32 cellular contexts compared by ENCODE assay signal in genomic region chr13:49651775-49652690, GRCh38. TPM values are rescaled to one million over a fixed set of nuclear protein-coding genes. Genes with fewer than 3 reads are reported as not detected.
DNase-seq lines count a peak whose midpoint lies in the region; ATAC-seq and TF ChIP-seq lines count a peak whose summit lies in the region.
"Had no signal": no experiment of that assay in that cellular context is flagged by ENCODE, and none has a peak within 500 bp of the region (broad histone marks: within the 10 kb centered on the region; RNA-seq: fewer than 3 reads in every experiment).

No MANE protein-coding gene starts in this region.

- ATAC-seq in omental fat pad (ENCODE audit: low FRiP score): no peak
- ATAC-seq: T-cell had no signal

- no peaks in the 10 kb centered on the region for H3K9me3 ChIP-seq in endodermal cell (ENCODE audit: control insufficient read depth, low read length)
- H3K9me3 ChIP-seq: mucosa of descending colon, spleen, thoracic aorta, uterus had no signal

- peaks cover under 1% of the 10 kb centered on the region for H3K4me1 ChIP-seq in endodermal cell (ENCODE audit: control insufficient read depth, insufficient read depth, low read length)
- H3K4me1 ChIP-seq: uterus had no signal

- H3K27me3 Mint-ChIP-seq in endodermal cell (ENCODE audit: insufficient read depth): no peaks in the 10 kb centered on the region
- H3K27me3 Mint-ChIP-seq: activated naive CD8-positive, alpha-beta T cell treated with anti-CD3 and anti-CD28 coated beads for 36 hours; activated T-cell treated with anti-CD3 and anti-CD28 coated beads, Interleukin-2, amount 50 U/mL, for 24 hours; CD4-positive, alpha-beta T cell; stimulated activated naive CD8-positive, alpha-beta T cell treated with anti-CD3 and anti-CD28 coated beads, Interleukin-15, Interleukin-2, amounts not matched to agents 100 ng/mL and 50 ng/mL, for 24 hours; T-cell had no signal

- H3K4me3 ChIP-seq in endodermal cell (ENCODE audit: low read length): no peak overlapping the region
- H3K4me3 ChIP-seq: mucosa of descending colon, spleen, thoracic aorta, uterus had no signal

- no peak overlapping the region for H3K4me3 Mint-ChIP-seq in endodermal cell
- H3K4me3 Mint-ChIP-seq: activated naive CD8-positive, alpha-beta T cell treated with anti-CD3 and anti-CD28 coated beads for 36 hours; activated T-cell treated with anti-CD3 and anti-CD28 coated beads, Interleukin-2, amount 50 U/mL, for 24 hours; CD4-positive, alpha-beta T cell; stimulated activated naive CD8-positive, alpha-beta T cell treated with anti-CD3 and anti-CD28 coated beads, Interleukin-15, Interleukin-2, amounts not matched to agents 100 ng/mL and 50 ng/mL, for 24 hours; T-cell had no signal

- H3K27ac Mint-ChIP-seq in endodermal cell: no peak overlapping the region
- H3K27ac Mint-ChIP-seq: activated naive CD8-positive, alpha-beta T cell treated with anti-CD3 and anti-CD28 coated beads for 36 hours; activated T-cell treated with anti-CD3 and anti-CD28 coated beads, Interleukin-2, amount 50 U/mL, for 24 hours; CD4-positive, alpha-beta T cell; stimulated activated naive CD8-positive, alpha-beta T cell treated with anti-CD3 and anti-CD28 coated beads, Interleukin-15, Interleukin-2, amounts not matched to agents 100 ng/mL and 50 ng/mL, for 24 hours; T-cell had no signal

- peaks cover 18% of the 10 kb centered on the region for H3K4me1 Mint-ChIP-seq in endodermal cell
- H3K4me1 Mint-ChIP-seq: activated naive CD8-positive, alpha-beta T cell treated with anti-CD3 and anti-CD28 coated beads for 36 hours; T-cell had no signal

- TF ChIP-seq CTCF in endodermal cell (conservative IDR thresholded peaks at IDR 0.05): no peak
- TF ChIP-seq CTCF in omental fat pad (IDR thresholded peaks at IDR 0.05): no peak

- no peaks in the 10 kb centered on the region for H3K27me3 ChIP-seq in endodermal cell (ENCODE audit: control insufficient read depth, insufficient read depth, low read length, poor library complexity, severe bottlenecking)
- H3K27me3 ChIP-seq: spleen, uterus had no signal

- 86 to 94% methylated on average over 10 to 16 of the region's 18 CpGs for WGBS in endodermal cell (ENCODE audit: insufficient coverage in 1 of 2, insufficient read length in 1 of 2), 2 experiments

- H3K36me3 ChIP-seq in endodermal cell (ENCODE audit: control insufficient read depth, insufficient read depth, low read length): no peaks in the 10 kb centered on the region
- H3K36me3 ChIP-seq: spleen, thoracic aorta, uterus had no signal

- no peaks in the 10 kb centered on the region for H3K9me3 Mint-ChIP-seq in endodermal cell
- H3K9me3 Mint-ChIP-seq: activated naive CD8-positive, alpha-beta T cell treated with anti-CD3 and anti-CD28 coated beads for 36 hours; activated T-cell treated with anti-CD3 and anti-CD28 coated beads, Interleukin-2, amount 50 U/mL, for 24 hours; CD4-positive, alpha-beta T cell; nephron; stimulated activated naive CD8-positive, alpha-beta T cell treated with anti-CD3 and anti-CD28 coated beads, Interleukin-15, Interleukin-2, amounts not matched to agents 100 ng/mL and 50 ng/mL, for 24 hours; T-cell had no signal

- no peak overlapping the region for H3K27ac ChIP-seq in endodermal cell (ENCODE audit: low read depth, low read length)
- H3K27ac ChIP-seq: spleen, thoracic aorta, uterus had no signal

- DNase-seq in DMS153 (lab: John Stamatoyannopoulos, UW): peak; percentile 20
- DNase-seq in DMS153 treated with DMSO at 0.1 percent for 48 hours (lab: John Stamatoyannopoulos, UW; ENCODE audit: unreplicated experiment): no peak
- peak; percentile 47 for DNase-seq in LHCN-M2 (ENCODE audit: low read depth)
- peak; percentile 15 for DNase-seq in SK-N-DZ (ENCODE audit: low spot score)
- peak; percentile 8 for DNase-seq in retina
- no peak for DNase-seq in T-helper 1 cell
- DNase-seq in endodermal cell: no peak
- no peak for DNase-seq in omental fat pad (ENCODE audit: low spot score)
- DNase-seq: activated CD4-positive, CD25-positive, alpha-beta regulatory T cell; activated gamma-delta T cell; activated T-cell treated with anti-CD3 and anti-CD28 coated beads, Interleukin-2, amount 50 U/mL, for 24 hours; anterior cingulate cortex; CD4-positive, alpha-beta T cell; hippocampal formation; NCI-H226; NCI-H774; spleen; T-cell; uterus had no signal

- H3K9ac ChIP-seq in endodermal cell (ENCODE audit: extremely low read depth, low read length, poor library complexity, severe bottlenecking): no peak overlapping the region

- peaks cover 3% of the 10 kb centered on the region for H3K36me3 Mint-ChIP-seq in endodermal cell (ENCODE audit: low read depth)
- H3K36me3 Mint-ChIP-seq: T-cell had no signal

RNA-seq across cellular contexts. Expression of gene ARL11, which starts 23.7 kb away (rescaled TPM):
- total RNA-seq in LHCN-M2 (2014; rRNA removed) (not detected in 2 replicates), endodermal cell (under 1 TPM; 0.24 to 0.49 TPM), omental fat pad (1 to 10 TPM in 3 of 4 donors, under 1 TPM in 1; 0.93 to 4.9 (median 1.6) TPM)
- not detected for polyA plus RNA-seq in LHCN-M2 (2012)
- 0.03 and 0.45 TPM in 2 replicates for polyA plus RNA-seq in SK-N-DZ (2014; cell fraction: cytosol; rRNA removed)
- polyA plus RNA-seq in SK-N-DZ (2014; cell fraction: nucleus; rRNA removed): 0.11 TPM in 1 of 2 replicates, not detected in the other
- polyA plus RNA-seq in endodermal cell (2013, experiment 1 of 2): 0.14 TPM
- polyA plus RNA-seq in endodermal cell (2013, experiment 2 of 2): 0.08 TPM
- total RNA-seq: A172, bronchial epithelial cell, fibroblast of lung, G401, M059J, osteocyte, RPMI7951, SK-MEL-5 had no signal
- polyA plus RNA-seq: fibroblast of lung had no signal

RNA-seq across cellular contexts. Expression of gene EBPL, which starts 39.3 kb away (rescaled TPM):
- total RNA-seq in LHCN-M2 (2014; rRNA removed): 83.0 and 105 TPM in 2 replicates
- 40.8 TPM for polyA plus RNA-seq in LHCN-M2 (2012)
- polyA plus RNA-seq in SK-N-DZ (2014; cell fraction: cytosol; rRNA removed): 145 and 153 TPM in 2 replicates
- 84.5 and 84.6 TPM in 2 replicates for polyA plus RNA-seq in SK-N-DZ (2014; cell fraction: nucleus; rRNA removed)
- 10 to 100 TPM; 60.2 to 85.2 TPM for total RNA-seq in endodermal cell
- 96.3 TPM for polyA plus RNA-seq in endodermal cell (2013, experiment 1 of 2)
- polyA plus RNA-seq in endodermal cell (2013, experiment 2 of 2): 89.8 TPM
- total RNA-seq in omental fat pad: 10 to 100 TPM; 36.1 to 51.7 (median 39.6) TPM

Comparison
In these comparisons a context has a peak if more than half of its experiments do, and no peak if none do; other contexts are left out.
1. DNase-seq: peak in DMS153 (single experiment), LHCN-M2 (single experiment), SK-N-DZ (single experiment) and retina (single experiment); none in DMS153 treated with DMSO at 0.1 percent for 48 hours (single experiment), T-helper 1 cell (0 of 5), endodermal cell (single experiment) and omental fat pad (single experiment).